8 cellular contexts compared by ENCODE assay signal in the genomic region with DNA sequence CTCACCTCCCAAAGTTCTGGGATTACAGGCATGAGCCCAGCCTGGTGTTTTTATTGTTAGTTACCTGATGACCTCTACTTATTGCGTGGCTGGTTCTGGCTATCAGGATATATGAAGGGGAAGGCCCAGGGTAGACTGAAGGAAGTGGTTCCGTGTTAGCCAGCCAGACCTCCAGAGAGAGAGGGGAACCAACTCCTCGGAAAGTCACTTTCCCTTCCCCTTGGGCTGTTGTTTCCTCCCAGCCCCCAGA. TPM values are rescaled to one million over a fixed set of nuclear protein-coding genes. Genes with fewer than 3 reads are reported as not detected.
DNase-seq lines count a peak whose midpoint lies in the region; ATAC-seq and TF ChIP-seq lines count a peak whose summit lies in the region.

No MANE protein-coding gene starts in this region.

- peaks cover 25% of the 10 kb centered on the region for H3K36me3 Mint-ChIP-seq in activated T-cell treated with anti-CD3 and anti-CD28 coated beads, Interleukin-2, amount 50 U/mL, for 24 hours (ENCODE audit: low read depth)

- H3K9me3 ChIP-seq in colonic mucosa (no peaks in the 10 kb centered on the region), BE2C (no peaks in the 10 kb centered on the region)

- H3K4me3 Mint-ChIP-seq in activated T-cell treated with anti-CD3 and anti-CD28 coated beads, Interleukin-2, amount 50 U/mL, for 24 hours = peak overlapping the region; percentile 82

- peak overlapping the region; percentile 95 for H3K27ac Mint-ChIP-seq in activated T-cell treated with anti-CD3 and anti-CD28 coated beads, Interleukin-2, amount 50 U/mL, for 24 hours

- peak overlapping the region; percentile 95 for H3K4me3 ChIP-seq in Jurkat, Clone E6-1 (ENCODE audit: low read length)
- H3K4me3 ChIP-seq in colonic mucosa = no peak overlapping the region
- H3K4me3 ChIP-seq in BE2C (ENCODE audit: low read depth, low read length) = no peak overlapping the region
- no peak overlapping the region for H3K4me3 ChIP-seq in dorsolateral prefrontal cortex

- peak overlapping the region; percentile 16 to 32 for H3K9ac ChIP-seq in colonic mucosa (ENCODE audit: low read depth in 2 of 2, low read length in 2 of 2)

- DNase-seq in activated T-cell treated with anti-CD3 and anti-CD28 coated beads, Interleukin-2, amount 50 U/mL, for 24 hours = no peak
- no peak for DNase-seq in activated T-cell treated with anti-CD3 and anti-CD28 coated beads for 4 hours
- DNase-seq in Jurkat, Clone E6-1 (ENCODE audit: low read depth, low spot score) = no peak
- DNase-seq in colonic mucosa = no peak
- peak; percentile 31 for DNase-seq in stimulated activated naive CD8-positive, alpha-beta T cell treated with anti-CD3 and anti-CD28 coated beads, Interleukin-15, Interleukin-2, amounts not matched to agents 100 U/mL and 50 U/mL, for 24 hours
- no peak for DNase-seq in BE2C
- no peak for DNase-seq in dorsolateral prefrontal cortex
- DNase-seq in NCI-H526 treated with DMSO at 0.1 percent for 48 hours (lab: John Stamatoyannopoulos, UW) = no peak

- TF ChIP-seq CTCF in colonic mucosa (IDR thresholded peaks at IDR 0.05) = no peak
- TF ChIP-seq CTCF in BE2C (IDR thresholded peaks at IDR 0.05; ENCODE audit: low read depth, low read length) = no peak
- TF ChIP-seq CTCF in dorsolateral prefrontal cortex (IDR thresholded peaks at IDR 0.05 in 54 of 56, conservative IDR thresholded peaks at IDR 0.05 in 2 of 56; ENCODE audit: low read depth in 1 of 56, partially characterized antibody in 56 of 56) = no peak

- no peaks in the 10 kb centered on the region for H3K36me3 ChIP-seq in colonic mucosa
- no peaks in the 10 kb centered on the region for H3K36me3 ChIP-seq in BE2C

- H3K27me3 ChIP-seq in colonic mucosa = no peaks in the 10 kb centered on the region
- no peaks in the 10 kb centered on the region for H3K27me3 ChIP-seq in BE2C
- peaks cover 0 to 25% (median 0%) of the 10 kb centered on the region in 45 donors for H3K27me3 ChIP-seq in dorsolateral prefrontal cortex

- intact Hi-C loops in colonic mucosa (cut with DNase I) = no loop called here
- intact Hi-C loops in dorsolateral prefrontal cortex (cut with DNase I) = no loop called here

- H3K27ac ChIP-seq in colonic mucosa = peak overlapping the region; percentile 62
- H3K27ac ChIP-seq in dorsolateral prefrontal cortex = peak overlapping the region in 26 of 59 donors; percentile 13 to 93 (median 76)

- ATAC-seq in stimulated activated naive CD8-positive, alpha-beta T cell treated with anti-CD3 and anti-CD28 coated beads, Interleukin-15, Interleukin-2, amounts not matched to agents 100 U/mL and 50 U/mL, for 24 hours = no peak

- H3K27me3 Mint-ChIP-seq in activated T-cell treated with anti-CD3 and anti-CD28 coated beads, Interleukin-2, amount 50 U/mL, for 24 hours = no peaks in the 10 kb centered on the region

- H3K4me1 Mint-ChIP-seq in activated T-cell treated with anti-CD3 and anti-CD28 coated beads, Interleukin-2, amount 50 U/mL, for 24 hours (ENCODE audit: low read depth) = peaks cover 52% of the 10 kb centered on the region

- H3K4me1 ChIP-seq in colonic mucosa (no peaks in the 10 kb centered on the region), BE2C (peaks cover 9% of the 10 kb centered on the region)

- H3K9me3 Mint-ChIP-seq in activated T-cell treated with anti-CD3 and anti-CD28 coated beads, Interleukin-2, amount 50 U/mL, for 24 hours = no peaks in the 10 kb centered on the region

RNA-seq across cellular contexts. Expression of a gene that starts 2.5 kb away (rescaled TPM):
- polyA plus RNA-seq in Jurkat, Clone E6-1 (2012; ENCODE audit: insufficient read depth, insufficient read length) = 86.3 TPM
- 1 to 10 TPM; 4.7 to 5.7 TPM for total RNA-seq in colonic mucosa
- polyA plus RNA-seq in BE2C (2012; ENCODE audit: insufficient read depth, insufficient read length, low read depth) = 0.56 TPM
- total RNA-seq in dorsolateral prefrontal cortex = 10 to 100 TPM in 19 of 120 experiments, 1 to 10 TPM in 101; 4.1 to 14.4 (median 8.1) TPM
